In the genomic region with DNA sequence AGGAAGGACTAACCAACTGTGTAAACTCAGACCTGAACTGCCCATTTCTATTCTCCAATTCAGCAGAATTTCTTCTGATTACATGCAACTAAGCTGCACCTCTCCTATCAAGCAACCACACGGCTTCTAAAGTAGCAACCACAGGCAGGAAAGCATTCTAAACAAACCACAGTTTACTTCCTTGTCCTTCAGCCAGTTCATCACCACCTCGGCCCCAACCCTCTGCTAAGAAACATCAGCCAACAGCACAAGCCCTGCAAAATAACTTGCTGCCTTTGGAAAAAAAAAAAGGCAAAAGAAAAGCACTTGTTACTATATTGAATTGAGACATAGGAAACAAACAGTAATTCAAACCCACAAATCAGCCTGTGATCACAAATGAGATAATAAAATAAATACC, we compare ENCODE assay signal across 11 cellular contexts.
DNase-seq lines count a peak whose midpoint lies in the region; ATAC-seq, FAIRE-seq and TF ChIP-seq lines count a peak whose summit lies in the region.
"Had no signal": no experiment of that assay in that cellular context is flagged by ENCODE, and none has a peak within 500 bp of the region (broad histone marks: within the 10 kb centered on the region; RNA-seq: fewer than 3 reads in every experiment).

No MANE protein-coding gene starts in this region.

- WGBS in small intestine, 3 donors, result 18 to 35% (median 31%) methylated on average over 2 of the region's 2 CpGs
- WGBS in psoas muscle, 3 donors, result 52 to 74% (median 70%) methylated on average over 2 of the region's 2 CpGs

- ATAC-seq in activated naive CD8-positive, alpha-beta T cell treated with anti-CD3 and anti-CD28 coated beads, Interleukin-2, amount 50 U/mL, for 24 hours, result no peak
- no peak for ATAC-seq in psoas muscle
- no peak for ATAC-seq in GM19395 (IDR thresholded peaks at IDR 0.05; ENCODE audit: unreplicated experiment)

- peak overlapping the region; percentile 96 for H3K27ac Mint-ChIP-seq in activated naive CD8-positive, alpha-beta T cell treated with anti-CD3 and anti-CD28 coated beads, Interleukin-2, amount 50 U/mL, for 24 hours
- H3K27ac Mint-ChIP-seq: nephron had no signal

- peak; percentile 9 for DNase-seq in DMS153 (lab: John Stamatoyannopoulos, UW)
- no peak for DNase-seq in DMS153 treated with DMSO at 0.1 percent for 48 hours (lab: John Stamatoyannopoulos, UW; ENCODE audit: unreplicated experiment)
- DNase-seq in SW480 (ENCODE audit: low spot score), result peak; percentile 31
- DNase-seq in activated naive CD8-positive, alpha-beta T cell treated with anti-CD3 and anti-CD28 coated beads, Interleukin-2, amount 50 U/mL, for 24 hours, result peak; percentile 22
- DNase-seq in small intestine, result peak; percentile 63
- no peak for DNase-seq in psoas muscle
- no peak for DNase-seq in D341Med (ENCODE audit: low spot score)
- DNase-seq: NCI-H2227 treated with DMSO at 0.1 percent for 48 hours had no signal

- no peak overlapping the region for H3K27ac ChIP-seq in small intestine (ENCODE audit: low read depth in 1 of 2, low read length in 1 of 2)
- no peak overlapping the region for H3K27ac ChIP-seq in psoas muscle
- H3K27ac ChIP-seq: 22Rv1 had no signal

- no peak overlapping the region for H3K4me3 ChIP-seq in small intestine (ENCODE audit: low read depth in 1 of 2, low read length in 2 of 2)
- no peak overlapping the region for H3K4me3 ChIP-seq in psoas muscle

- peak overlapping the region; percentile 24 for H3K4me3 Mint-ChIP-seq in activated naive CD8-positive, alpha-beta T cell treated with anti-CD3 and anti-CD28 coated beads, Interleukin-2, amount 50 U/mL, for 24 hours
- H3K4me3 Mint-ChIP-seq: nephron had no signal

- H3K36me3 Mint-ChIP-seq in activated naive CD8-positive, alpha-beta T cell treated with anti-CD3 and anti-CD28 coated beads, Interleukin-2, amount 50 U/mL, for 24 hours (ENCODE audit: low read depth), result peaks cover 87% of the 10 kb centered on the region

- no peaks in the 10 kb centered on the region for H3K9me3 ChIP-seq in small intestine (ENCODE audit: control insufficient read depth, low read depth)
- no peaks in the 10 kb centered on the region for H3K9me3 ChIP-seq in psoas muscle

- no peaks in the 10 kb centered on the region for H3K27me3 Mint-ChIP-seq in activated naive CD8-positive, alpha-beta T cell treated with anti-CD3 and anti-CD28 coated beads, Interleukin-2, amount 50 U/mL, for 24 hours

- intact Hi-C loops in psoas muscle (cut with DNase I), result no loop called here

- peaks cover 91% of the 10 kb centered on the region for H3K4me1 Mint-ChIP-seq in activated naive CD8-positive, alpha-beta T cell treated with anti-CD3 and anti-CD28 coated beads, Interleukin-2, amount 50 U/mL, for 24 hours

- H3K4me1 ChIP-seq in small intestine (ENCODE audit: control insufficient read depth in 2 of 2, insufficient read depth in 1 of 2, low read depth in 1 of 2, low read length in 1 of 2) (peaks cover 0 to 3% of the 10 kb centered on the region in 2 donors), psoas muscle (peaks cover 4% of the 10 kb centered on the region)

- FAIRE-seq in small intestine (lab: Jason Lieb, UNC), result no peak

- peaks cover 0 to 3% of the 10 kb centered on the region in 2 donors for H3K36me3 ChIP-seq in small intestine (ENCODE audit: control insufficient read depth in 2 of 2, insufficient read depth in 2 of 2, low read length in 2 of 2)
- no peaks in the 10 kb centered on the region for H3K36me3 ChIP-seq in psoas muscle (ENCODE audit: insufficient read depth in 1 of 2, low read depth in 1 of 2)

- no peaks in the 10 kb centered on the region for H3K9me3 Mint-ChIP-seq in activated naive CD8-positive, alpha-beta T cell treated with anti-CD3 and anti-CD28 coated beads, Interleukin-2, amount 50 U/mL, for 24 hours
- H3K9me3 Mint-ChIP-seq: nephron had no signal

- H3K27me3 ChIP-seq in small intestine (ENCODE audit: control insufficient read depth in 2 of 2, insufficient read depth in 2 of 2, low read length in 2 of 2) (no peaks in the 10 kb centered on the region), psoas muscle (ENCODE audit: insufficient read depth in 3 of 3, low read length in 2 of 3) (no peaks in the 10 kb centered on the region)

- no peak for TF ChIP-seq CTCF in psoas muscle (IDR thresholded peaks at IDR 0.05)

Comparison
In these comparisons a context has a peak if more than half of its experiments do, and no peak if none do; other contexts are left out.
1. DNase-seq: peak in DMS153 (single experiment), SW480 (single experiment), activated naive CD8-positive, alpha-beta T cell treated with anti-CD3 and anti-CD28 coated beads, Interleukin-2, amount 50 U/mL, for 24 hours (single experiment) and small intestine (single experiment); none in DMS153 treated with DMSO at 0.1 percent for 48 hours (single experiment), psoas muscle (0 of 2) and D341Med (single experiment).